Comparison of ENCODE assay signal across 33 cellular contexts in genomic region chr10:103517234-103518085, GRCh38. TPM values are rescaled to one million over a fixed set of nuclear protein-coding genes. Genes with fewer than 3 reads are reported as not detected.
A peak's percentile ranks its signal among the peaks of the same experiment; 100 is the strongest.
DNase-seq lines count a peak whose midpoint lies in the region; ATAC-seq and TF ChIP-seq lines count a peak whose summit lies in the region.
"Had no signal": no experiment of that assay in that cellular context is flagged by ENCODE, and none has a peak within 500 bp of the region (broad histone marks: within the 10 kb centered on the region; RNA-seq: fewer than 3 reads in every experiment).

No MANE protein-coding gene starts in this region.

- no peak overlapping the region for H4K8ac ChIP-seq in trophoblast cell (ENCODE audit: low read depth, low read length)

- no peak overlapping the region for H3K23ac ChIP-seq in trophoblast cell (ENCODE audit: low read length)

- H2BK120ac ChIP-seq in trophoblast cell (ENCODE audit: insufficient read depth, low read length, poor library complexity): no peak overlapping the region

- no peak overlapping the region for H3K9ac ChIP-seq in trophoblast cell (ENCODE audit: low read length)
- H3K9ac ChIP-seq: BLaER1 had no signal

- H2AFZ ChIP-seq in PC-9 (0 out of 2 replicates have a peak overlapping the region, but pooled peaks have one; percentile 16), trophoblast cell (ENCODE audit: insufficient read depth, low read length, poor library complexity) (no peak overlapping the region)

- no peak for ATAC-seq in Right ventricle myocardium inferior
- ATAC-seq: esophagus mucosa, T-cell had no signal

- no peaks in the 10 kb centered on the region for H4K20me1 ChIP-seq in PC-9 (ENCODE audit: insufficient read depth)
- H4K20me1 ChIP-seq: BLaER1 had no signal

- no peak overlapping the region for H2BK12ac ChIP-seq in trophoblast cell (ENCODE audit: low read length)

- BruUV-seq in PC-9 (replicated peaks; lab: Mats Ljungman, UMichigan): no TSS peak

- H3K27me3 ChIP-seq in PC-9 (ENCODE audit: insufficient read depth, low read depth): no peaks in the 10 kb centered on the region
- H3K27me3 ChIP-seq in trophoblast cell (ENCODE audit: insufficient read depth, low read length): no peaks in the 10 kb centered on the region
- H3K27me3 ChIP-seq in CD8-positive, alpha-beta memory T cell (ENCODE audit: insufficient read depth, low read length, poor library complexity, severe bottlenecking): peaks cover 5% of the 10 kb centered on the region
- H3K27me3 ChIP-seq: BLaER1, ovary, thyroid gland had no signal

- no peaks in the 10 kb centered on the region for H3K79me2 ChIP-seq in PC-9 (ENCODE audit: low read depth)
- H3K79me2 ChIP-seq in trophoblast cell (ENCODE audit: control insufficient read depth, insufficient read depth, low read length, poor library complexity): no peaks in the 10 kb centered on the region

- H3K9me2 ChIP-seq in PC-9 (ENCODE audit: insufficient read depth): no peaks in the 10 kb centered on the region

- peaks cover 10% of the 10 kb centered on the region in 2 donors for H3K27me3 Mint-ChIP-seq in CD8-positive, alpha-beta memory T cell

- H3F3A ChIP-seq in PC-9 (ENCODE audit: insufficient read depth, low read depth): peaks cover 17% of the 10 kb centered on the region; the same call in 1 of the 2 replicates

- peak overlapping the region in 1 of 8 donors; percentile 64 for H3K27ac Mint-ChIP-seq in CD8-positive, alpha-beta memory T cell
- H3K27ac Mint-ChIP-seq: activated CD4-positive, alpha-beta T cell treated with anti-CD3 and anti-CD28 coated beads, Interleukin-2, amount 10 ng/mL, durations not matched to agents 24 days and 14 days; T-cell had no signal

- H3K36me3 Mint-ChIP-seq in CD8-positive, alpha-beta memory T cell: no peaks in the 10 kb centered on the region
- H3K36me3 Mint-ChIP-seq: T-cell had no signal

- H3K4me1 ChIP-seq in PC-9 (replicated peaks; ENCODE audit: insufficient read depth) (peaks cover 16% of the 10 kb centered on the region; the same call in 1 of the 2 replicates), trophoblast cell (ENCODE audit: control insufficient read depth in 1 of 2, insufficient read depth in 2 of 2, low read length in 2 of 2) (peaks cover 11 to 13% of the 10 kb centered on the region in 2 experiments)
- H3K4me1 ChIP-seq in CD8-positive, alpha-beta memory T cell (ENCODE audit: insufficient read depth, low read length): no peaks in the 10 kb centered on the region
- H3K4me1 ChIP-seq: thyroid gland had no signal

- no peak overlapping the region for H2AK5ac ChIP-seq in trophoblast cell (ENCODE audit: low read length)

- H4K12ac ChIP-seq in trophoblast cell (ENCODE audit: low read depth, low read length): no peak overlapping the region

- CTCF ChIA-PET in PC-9 (lab: Charles Lee): no interaction called here
- CTCF ChIA-PET in CD8-positive, alpha-beta memory T cell (lab: Charles Lee): no interaction called here

- peak; percentile 55 for DNase-seq in cardiac septum (ENCODE audit: low spot score)
- no peak for DNase-seq in Right ventricle myocardium inferior (ENCODE audit: missing footprints)
- DNase-seq in PC-9: peak in 1 of 2 experiments; percentile 68
- no peak for DNase-seq in trophoblast cell
- DNase-seq in NCI-H226: no peak
- no peak for DNase-seq in NK-92 (lab: John Stamatoyannopoulos, UW; ENCODE audit: unreplicated experiment)
- no peak for DNase-seq in CD8-positive, alpha-beta memory T cell
- DNase-seq: activated CD4-positive, alpha-beta T cell treated with anti-CD3 and anti-CD28 coated beads, Interleukin-2, amount 10 ng/mL, durations not matched to agents 24 days and 14 days; Caco-2; caudate nucleus; DMS79; GF-D8; glutamatergic neuron; left ventricle myocardium inferior; mesenchymal stem cell; NCI-H1048; NCI-H2107; NCI-H446; NCI-H774; ovary; RPMI8226; small intestine; stimulated activated naive CD4-positive, alpha-beta T cell treated with Interleukin-2 at 50 U/mL for 16 hours; T-cell; thyroid gland had no signal

- no peaks in the 10 kb centered on the region for H3K9me3 Mint-ChIP-seq in CD8-positive, alpha-beta memory T cell
- H3K9me3 Mint-ChIP-seq: activated CD4-positive, alpha-beta T cell treated with anti-CD3 and anti-CD28 coated beads, Interleukin-2, amount 10 ng/mL, durations not matched to agents 24 days and 14 days; T-cell had no signal

- TF ChIP-seq CTCF in PC-9 (conservative IDR thresholded peaks at IDR 0.05): no peak

- H4K91ac ChIP-seq in trophoblast cell (ENCODE audit: low read depth, low read length): peak overlapping the region; percentile 15

- POLR2A ChIA-PET in PC-9 (lab: Charles Lee; ENCODE audit: unreplicated experiment): no interaction called here
- POLR2A ChIA-PET in CD8-positive, alpha-beta memory T cell (lab: Charles Lee): no interaction called here

- no peak overlapping the region for H3K18ac ChIP-seq in trophoblast cell (ENCODE audit: low read length)

- H3K36me3 ChIP-seq in PC-9 (ENCODE audit: low read depth): no peaks in the 10 kb centered on the region
- no peaks in the 10 kb centered on the region for H3K36me3 ChIP-seq in trophoblast cell (ENCODE audit: control insufficient read depth in 1 of 2, insufficient read depth in 2 of 2, low read length in 2 of 2)
- no peaks in the 10 kb centered on the region for H3K36me3 ChIP-seq in CD8-positive, alpha-beta memory T cell (ENCODE audit: insufficient read depth, low read length)
- H3K36me3 ChIP-seq: BLaER1, left ventricle myocardium inferior, ovary, SJSA1, thyroid gland had no signal

- H3K4me2 ChIP-seq in PC-9 (no peak overlapping the region), trophoblast cell (ENCODE audit: low read length) (no peak overlapping the region)
- H3K4me2 ChIP-seq: BLaER1 had no signal

- peaks cover 14% of the 10 kb centered on the region for H3K79me1 ChIP-seq in trophoblast cell (ENCODE audit: low read length)

- H3K4me3 ChIP-seq in PC-9 (no peak overlapping the region), trophoblast cell (ENCODE audit: low read depth, low read length) (no peak overlapping the region)
- H3K4me3 ChIP-seq in CD8-positive, alpha-beta memory T cell (ENCODE audit: low read length): no peak overlapping the region
- H3K4me3 ChIP-seq: BLaER1, left ventricle myocardium inferior, ovary, SJSA1, thyroid gland had no signal

- WGBS in trophoblast cell (ENCODE audit: extremely low coverage, insufficient coverage, insufficient read length): no CpG with 5 or more reads among the region's 5 CpGs

- H3K27ac ChIP-seq in PC-9: peak overlapping the region; percentile 88
- H3K27ac ChIP-seq in trophoblast cell (ENCODE audit: low read depth, low read length): no peak overlapping the region
- H3K27ac ChIP-seq in CD8-positive, alpha-beta memory T cell (ENCODE audit: low read depth, low read length): no peak overlapping the region
- H3K27ac ChIP-seq: BLaER1, left ventricle myocardium inferior, ovary, SJSA1, thyroid gland had no signal

- intact Hi-C loops in cardiac septum (cut with DNase I) (no loop called here), Right ventricle myocardium inferior (cut with DNase I) (no loop called here), PC-9 (cut with micrococcal nuclease; ENCODE audit: unreplicated experiment) (no loop called here)

- peaks cover 2 to 5% (median 5%) of the 10 kb centered on the region in 3 donors for H3K4me1 Mint-ChIP-seq in CD8-positive, alpha-beta memory T cell
- H3K4me1 Mint-ChIP-seq: neural crest cell had no signal

- H3K4ac ChIP-seq in trophoblast cell (ENCODE audit: low read depth, low read length): no peak overlapping the region

- no peak overlapping the region for H2BK5ac ChIP-seq in trophoblast cell (ENCODE audit: low read depth, low read length, poor library complexity)

- H3K9me3 ChIP-seq in PC-9 (ENCODE audit: insufficient read depth, low read depth) (peaks cover 4% of the 10 kb centered on the region; the same call in 1 of the 2 replicates), trophoblast cell (ENCODE audit: insufficient read depth, low read depth, low read length) (no peaks in the 10 kb centered on the region)
- no peaks in the 10 kb centered on the region for H3K9me3 ChIP-seq in CD8-positive, alpha-beta memory T cell (ENCODE audit: low read length)
- H3K9me3 ChIP-seq: BLaER1, Caco-2, left ventricle myocardium inferior, ovary, SJSA1, thyroid gland had no signal

- no peak overlapping the region for H3K14ac ChIP-seq in trophoblast cell (ENCODE audit: low read length)

- H3K4me3 Mint-ChIP-seq in CD8-positive, alpha-beta memory T cell: no peak overlapping the region
- H3K4me3 Mint-ChIP-seq: activated CD4-positive, alpha-beta T cell treated with anti-CD3 and anti-CD28 coated beads, Interleukin-2, amount 10 ng/mL, durations not matched to agents 24 days and 14 days; neural crest cell; T-cell had no signal

RNA-seq across cellular contexts. Expression of gene NEURL1, which starts 24.0 kb away (rescaled TPM):
- 0.54 TPM for total RNA-seq in cardiac septum
- total RNA-seq in Right ventricle myocardium inferior: 0.05 TPM
- total RNA-seq in PC-9 (2021): 3.0 and 4.8 TPM in 2 replicates
- 197 and 211 TPM in 2 replicates for polyA plus RNA-seq in trophoblast cell (2013)
- total RNA-seq in CD8-positive, alpha-beta memory T cell: 1 to 10 TPM; 1.5 to 1.6 TPM
- polyA plus RNA-seq in CD8-positive, alpha-beta memory T cell: 0.69 TPM
- total RNA-seq: SJSA1 had no signal

RNA-seq across cellular contexts. Expression of gene CALHM3, which starts 38.4 kb away (rescaled TPM):
- total RNA-seq in cardiac septum: not detected
- total RNA-seq in Right ventricle myocardium inferior: not detected
- 12.5 and 13.1 TPM in 2 replicates for total RNA-seq in PC-9 (2021)
- polyA plus RNA-seq in trophoblast cell (2013): 0.33 and 0.36 TPM in 2 replicates
- not detected for total RNA-seq in CD8-positive, alpha-beta memory T cell
- polyA plus RNA-seq in CD8-positive, alpha-beta memory T cell: not detected
- total RNA-seq: activated CD4-positive, alpha-beta T cell treated with anti-CD3 and anti-CD28 coated beads, Interleukin-2, amount 10 ng/mL, durations not matched to agents 24 days and 14 days; astrocyte; esophagus mucosa; H4; left ventricle myocardium inferior; neural crest cell; ovary; SJSA1; T-cell; thyroid gland had no signal
- polyA plus RNA-seq: AG04450, ovary, small intestine had no signal

RNA-seq across cellular contexts. Expression of gene CALHM1, which starts 58.8 kb away (rescaled TPM):
- not detected for total RNA-seq in cardiac septum
- not detected for total RNA-seq in Right ventricle myocardium inferior
- not detected in 2 replicates for total RNA-seq in PC-9 (2021)
- 0.01 TPM in 1 of 2 replicates, not detected in the other for polyA plus RNA-seq in trophoblast cell (2013)
- not detected for total RNA-seq in CD8-positive, alpha-beta memory T cell
- polyA plus RNA-seq in CD8-positive, alpha-beta memory T cell: not detected
- total RNA-seq: activated CD4-positive, alpha-beta T cell treated with anti-CD3 and anti-CD28 coated beads, Interleukin-2, amount 10 ng/mL, durations not matched to agents 24 days and 14 days; astrocyte; Caco-2; fibroblast of villous mesenchyme; H4; left ventricle myocardium inferior; neural crest cell; ovary; SJSA1; T-cell; thyroid gland had no signal
- polyA plus RNA-seq: AG04450, ovary had no signal

Comparison
In these comparisons a context has a peak if more than half of its experiments do, and no peak if none do; other contexts are left out.
1. RNA of gene CALHM3, which starts 38.4 kb away (total RNA-seq): 12.5 to 13.1 TPM in PC-9; not detected in CD8-positive, alpha-beta memory T cell, not detected in cardiac septum (single experiment) and not detected in Right ventricle myocardium inferior (single experiment); every median in the first group is over 10 times any median in the second.